Comparison of ENCODE assay signal across 1 cellular context in genomic region chr20:45373353-45374100, GRCh38.
TF ChIP-seq lines count a peak whose summit lies in the region.

No MANE protein-coding gene starts in this region.

TF ChIP-seq in K562, 482 proteins besides CTCF, POLR2A, EP300 and RAD21 (continued from another document and continues in another):
- TF ChIP-seq GTF3C2 (IDR thresholded peaks at IDR 0.05; ENCODE audit: borderline replicate concordance, extremely low read depth, insufficient read length) (no peak), REST (CRISPR knock-in tag; IDR thresholded peaks at IDR 0.05; ENCODE audit: low read depth) (no peak), E2F4 (CRISPR knock-in tag; IDR thresholded peaks at IDR 0.05; ENCODE audit: low read depth) (no peak), MTA2 (IDR thresholded peaks at IDR 0.05; ENCODE audit: low read depth) (no peak), RFX7 (CRISPR knock-in tag; IDR thresholded peaks at IDR 0.05) (no peak), BRD9 (IDR thresholded peaks at IDR 0.05; ENCODE audit: low read depth, partially characterized antibody) (no peak), NFIC (IDR thresholded peaks at IDR 0.05) (peak; percentile 99), RBM39 (optimal IDR thresholded peaks at IDR 0.05; ENCODE audit: low read depth, low read length) (no peak), ZBTB1 (CRISPR knock-in tag; IDR thresholded peaks at IDR 0.05; ENCODE audit: borderline replicate concordance, low read depth) (no peak), ERF (CRISPR knock-in tag; IDR thresholded peaks at IDR 0.05) (no peak), SFPQ (IDR thresholded peaks at IDR 0.05; ENCODE audit: low read depth, low read length) (no peak), ID3 (CRISPR knock-in tag; IDR thresholded peaks at IDR 0.05) (no peak), ID3 (tag; IDR thresholded peaks at IDR 0.05) (no peak), KDM5B (IDR thresholded peaks at IDR 0.05; ENCODE audit: insufficient replicate concordance, low read depth, low read length) (no peak), POLR3A (IDR thresholded peaks at IDR 0.05; ENCODE audit: borderline replicate concordance, extremely low read depth, insufficient read depth, insufficient read length) (no peak), ZBTB43 (CRISPR knock-in tag; IDR thresholded peaks at IDR 0.05) (no peak), YY1 (IDR thresholded peaks at IDR 0.05; ENCODE audit: borderline replicate concordance in 1 of 3, control insufficient read depth in 1 of 3, extremely low read depth in 1 of 3, insufficient read depth in 3 of 3, insufficient read length in 1 of 3, insufficient replicate concordance in 2 of 3, low read depth in 1 of 3, low read length in 2 of 3) (peak in 1 of 3 experiments; percentile 17), NR4A1 (CRISPR knock-in tag; IDR thresholded peaks at IDR 0.05) (no peak), NR4A1 (tag; IDR thresholded peaks at IDR 0.05) (no peak), SMAD1 (IDR thresholded peaks at IDR 0.05; ENCODE audit: low read depth, low read length, partially characterized antibody) (peak; percentile 63), ELK3 (CRISPR knock-in tag; IDR thresholded peaks at IDR 0.05) (peak; percentile 19; the same call in 1 of the 2 replicates), CBX3 (IDR thresholded peaks at IDR 0.05; ENCODE audit: borderline replicate concordance in 1 of 2, low read length in 2 of 2) (0 out of 3 replicates have a peak, but pooled peaks of 1 of the 2 experiments have one; percentile 24), RUNX1 (IDR thresholded peaks at IDR 0.05; ENCODE audit: low read depth) (no peak), MTF1 (CRISPR knock-in tag; IDR thresholded peaks at IDR 0.05; ENCODE audit: borderline replicate concordance) (no peak), MAX (CRISPR knock-in tag; IDR thresholded peaks at IDR 0.05) (no peak), ZNF407 (IDR thresholded peaks at IDR 0.05; ENCODE audit: low read depth) (no peak), CBFB (CRISPR knock-in tag; IDR thresholded peaks at IDR 0.05) (no peak), ZNF717 (CRISPR knock-in tag; IDR thresholded peaks at IDR 0.05) (no peak), HINFP (tag; conservative IDR thresholded peaks at IDR 0.05; ENCODE audit: low read depth) (no peak), PHF20 (IDR thresholded peaks at IDR 0.05; ENCODE audit: partially characterized antibody) (no peak), E2F3 (CRISPR knock-in tag; IDR thresholded peaks at IDR 0.05) (peak; percentile 39; the same call in 1 of the 2 replicates), TAF15 (IDR thresholded peaks at IDR 0.05; ENCODE audit: low read depth, low read length) (no peak), DMBX1 (CRISPR knock-in tag; IDR thresholded peaks at IDR 0.05; ENCODE audit: borderline replicate concordance) (0 out of 2 replicates have a peak, but pooled peaks have one; percentile 19), CBFA2T3 (IDR thresholded peaks at IDR 0.05) (peak; percentile 15; the same call in 1 of the 2 replicates)
